In the genomic region with DNA sequence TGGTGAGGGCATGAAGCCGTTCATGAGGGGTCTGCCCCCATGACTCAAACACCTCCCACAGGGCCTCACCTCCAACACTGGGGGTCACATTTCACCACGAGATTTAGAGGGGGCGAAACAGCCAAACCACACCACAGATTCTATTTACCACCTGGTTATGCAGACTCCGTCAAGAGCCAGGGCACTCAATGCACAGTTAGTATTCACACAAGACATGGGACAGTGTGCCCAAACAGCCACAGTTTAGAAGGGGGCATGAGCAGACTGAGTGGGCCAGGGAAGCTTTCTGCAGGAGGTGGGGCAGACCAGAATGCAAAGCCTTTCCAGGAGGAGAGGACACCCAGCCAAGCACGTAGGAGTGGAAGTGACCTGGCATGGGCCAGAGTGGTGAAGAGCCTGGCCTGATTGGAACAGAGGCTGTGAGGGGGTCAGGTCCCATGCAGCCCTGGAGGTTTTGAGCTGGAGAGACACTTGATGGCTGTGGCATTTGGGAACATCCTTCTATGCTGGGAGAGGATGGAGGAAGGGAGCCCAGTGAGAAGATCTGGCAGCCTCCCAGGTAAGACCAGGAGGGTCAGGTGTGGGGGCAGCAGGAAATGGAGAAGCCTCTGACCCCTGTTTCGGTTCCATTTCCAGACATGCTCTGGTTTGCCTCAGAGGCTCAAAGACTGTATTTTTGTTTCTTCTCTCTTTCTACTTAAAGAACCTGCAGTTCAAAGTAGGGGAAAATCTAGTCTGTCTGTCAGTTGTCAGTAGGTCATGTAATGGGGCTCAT, we compare ENCODE assay signal across 20 cellular contexts.
DNase-seq lines count a peak whose midpoint lies in the region; ATAC-seq, FAIRE-seq and TF ChIP-seq lines count a peak whose summit lies in the region.
"Had no signal": no experiment of that assay in that cellular context is flagged by ENCODE, and none has a peak within 500 bp of the region (broad histone marks: within the 10 kb centered on the region; RNA-seq: fewer than 3 reads in every experiment).

No MANE protein-coding gene starts in this region.

- H3K56ac ChIP-seq in H1 (replicated peaks; ENCODE audit: insufficient read length, low read depth, low read length) = no peak overlapping the region

- H3K9me3 ChIP-seq in H1 (ENCODE audit: insufficient read depth in 2 of 2, low read depth in 1 of 2, low read length in 1 of 2) = no peaks in the 10 kb centered on the region
- H3K9me3 ChIP-seq in sigmoid colon = no peaks in the 10 kb centered on the region
- H3K9me3 ChIP-seq: SJSA1 had no signal

- no peaks in the 10 kb centered on the region for H3K27me3 ChIP-seq in H1 (replicated peaks in 1 of 4; ENCODE audit: control insufficient read depth in 3 of 4, extremely low read depth in 1 of 4, insufficient read depth in 3 of 4, low read length in 3 of 4)
- no peaks in the 10 kb centered on the region for H3K27me3 ChIP-seq in sigmoid colon
- H3K27me3 ChIP-seq: SJSA1 had no signal

- no peak overlapping the region for H2AFZ ChIP-seq in H1 (ENCODE audit: low read length)
- H2AFZ ChIP-seq: PC-9 had no signal

- TF ChIP-seq EP300 in H1 (IDR thresholded peaks at IDR 0.05; ENCODE audit: borderline replicate concordance in 1 of 2, low read depth in 2 of 2, low read length in 2 of 2) = no peak
- no peak for TF ChIP-seq EP300 in sigmoid colon (IDR thresholded peaks at IDR 0.05)

- H3K4ac ChIP-seq in H1 (replicated peaks; ENCODE audit: insufficient read length, low read depth, low read length) = no peak overlapping the region

- no peaks in the 10 kb centered on the region for H3K79me1 ChIP-seq in H1 (ENCODE audit: low read depth, low read length)

- no peak overlapping the region for H3K4me2 ChIP-seq in H1 (ENCODE audit: insufficient read depth in 1 of 2, low read depth in 2 of 2, low read length in 2 of 2)
- H3K4me2 ChIP-seq: PC-9 had no signal

- peak overlapping the region; percentile 53; the same call in 1 of the 2 replicates for H2AK5ac ChIP-seq in H1 (ENCODE audit: low read depth, low read length)

- no peaks in the 10 kb centered on the region for H3K79me2 ChIP-seq in H1 (ENCODE audit: control insufficient read depth in 1 of 2, insufficient read depth in 2 of 2, low read length in 2 of 2)

- intact Hi-C loops in sigmoid colon (cut with DNase I) = no loop called here

- H2BK15ac ChIP-seq in H1 (ENCODE audit: low read length) = no peak overlapping the region

- TF ChIP-seq CTCF in H1 (IDR thresholded peaks at IDR 0.05; ENCODE audit: control extremely low read depth in 1 of 3, insufficient read depth in 1 of 3, low read depth in 1 of 3, low read length in 3 of 3) (no peak), sigmoid colon (IDR thresholded peaks at IDR 0.05) (no peak), D721Med (IDR thresholded peaks at IDR 0.05; ENCODE audit: insufficient read depth, missing control alignments) (no peak)

- no peak overlapping the region for H3K14ac ChIP-seq in H1 (ENCODE audit: insufficient read length)

- H3K18ac ChIP-seq in H1 (ENCODE audit: extremely low read depth, low read length) = no peak overlapping the region; the same call in 1 of the 2 replicates

- H4K8ac ChIP-seq in H1 (ENCODE audit: extremely low read depth, insufficient read depth, low read length) = peak overlapping the region; percentile 28; the same call in 1 of the 2 replicates

- no peak for TF ChIP-seq RAD21 in H1 (IDR thresholded peaks at IDR 0.05 in 1 of 2, conservative IDR thresholded peaks at IDR 0.05 in 1 of 2; ENCODE audit: low read depth in 2 of 2, low read length in 2 of 2)

- no peak overlapping the region for H3K23ac ChIP-seq in H1 (ENCODE audit: insufficient read length)

- FAIRE-seq in H1 (lab: Jason Lieb, UNC) (no peak), D721Med (lab: Jason Lieb, UNC) (no peak)
- FAIRE-seq: K562 had no signal

- H3K23me2 ChIP-seq in H1 (ENCODE audit: low read depth, low read length) = no peaks in the 10 kb centered on the region

- no peak overlapping the region for H3K4me3 ChIP-seq in H1 (ENCODE audit: extremely low read depth in 1 of 4, insufficient read depth in 2 of 4, low read depth in 3 of 4, low read length in 4 of 4)
- no peak overlapping the region for H3K4me3 ChIP-seq in sigmoid colon
- H3K4me3 ChIP-seq: K562, PC-9, SJSA1 had no signal

- CTCF ChIA-PET in H1 (lab: Charles Lee; ENCODE audit: partially characterized antibody) = interaction anchor here (1.1 kb wide), 1 partner anchor 172 kb away, joined by 3 read pairs; no protein-coding TSS in a partner anchor

- H2BK20ac ChIP-seq in H1 (ENCODE audit: low read length) = no peak overlapping the region

- H4K91ac ChIP-seq in H1 (replicated peaks; ENCODE audit: insufficient read length, low read length) = no peak overlapping the region

- no peaks in the 10 kb centered on the region for H4K20me1 ChIP-seq in H1 (replicated peaks in 1 of 2; ENCODE audit: control insufficient read depth in 1 of 2, insufficient read depth in 2 of 2, low read length in 2 of 2)

- 90% methylated on average over 6 of the region's 6 CpGs; no CpG with 5 or more reads in 1 of the 2 experiments for WGBS in H1 (ENCODE audit: extremely low coverage in 1 of 2, insufficient coverage in 1 of 2, insufficient read length in 1 of 2, insufficient replicate concordance in 2 of 2, low coverage in 1 of 2, low lambda C conversion rate in 2 of 2, missing lambda C conversion rate in 1 of 2), 2 experiments
- 70 to 83% methylated on average over 6 of the region's 6 CpGs for WGBS in sigmoid colon, 2 donors

- H3K9ac ChIP-seq in H1 (replicated peaks in 1 of 4; ENCODE audit: extremely low read depth in 1 of 4, low read depth in 3 of 4, low read length in 3 of 4) = no peak overlapping the region

- H3K4me1 ChIP-seq in H1 (replicated peaks in 1 of 4; ENCODE audit: control insufficient read depth in 3 of 4, insufficient read depth in 4 of 4, low read length in 3 of 4) = no peaks in the 10 kb centered on the region
- peaks cover 0 to 26% (median 2%) of the 10 kb centered on the region in 4 donors for H3K4me1 ChIP-seq in sigmoid colon
- H3K4me1 ChIP-seq: SJSA1 had no signal

- H2BK12ac ChIP-seq in H1 (ENCODE audit: low read depth, low read length) = no peak overlapping the region

- POLR2A ChIA-PET in H1 (lab: Charles Lee; ENCODE audit: partially characterized antibody) = no interaction called here

- TF ChIP-seq POLR2A in H1 (IDR thresholded peaks at IDR 0.05; ENCODE audit: control extremely low read depth in 1 of 2, low read depth in 2 of 2, low read length in 2 of 2) (no peak), sigmoid colon (IDR thresholded peaks at IDR 0.05) (no peak)

- no peaks in the 10 kb centered on the region for H3K36me3 ChIP-seq in H1 (ENCODE audit: control insufficient read depth in 2 of 4, insufficient read depth in 4 of 4, low read length in 3 of 4)
- H3K36me3 ChIP-seq in sigmoid colon = no peaks in the 10 kb centered on the region
- H3K36me3 ChIP-seq: SJSA1 had no signal

- no peak overlapping the region; the same call in 1 of the 2 replicates for H2BK5ac ChIP-seq in H1 (ENCODE audit: low read depth, low read length)

- no peak overlapping the region for H2BK120ac ChIP-seq in H1 (replicated peaks; ENCODE audit: low read depth, low read length)

- DNase-seq in RPMI8226 (peak; percentile 61), H1 (ENCODE audit: low read depth in 1 of 2, low spot score in 2 of 2) (no peak), sigmoid colon (peak; percentile 42), D721Med (ENCODE audit: insufficient read length, low spot score) (no peak), NCI-H524 treated with DMSO at 0.1 percent for 48 hours (lab: John Stamatoyannopoulos, UW) (no peak)
- no peak for DNase-seq in effector CD8-positive, alpha-beta T cell (lab: John Stamatoyannopoulos, UW)
- DNase-seq: ACHN, C1 segment of cervical spinal cord, DND-41, H7, NCI-H1105 treated with DMSO at 0.1 percent for 48 hours, NCI-H1694, NCI-H2081 treated with DMSO at 0.1 percent for 48 hours, NCI-H510A, NCI-H774, T-helper 17 cell had no signal

- H3K27ac ChIP-seq in H1 (ENCODE audit: low read depth, low read length) = no peak overlapping the region
- no peak overlapping the region for H3K27ac ChIP-seq in sigmoid colon
- H3K27ac ChIP-seq: PC-9, SJSA1 had no signal

- no peak overlapping the region for H4K5ac ChIP-seq in H1 (ENCODE audit: insufficient read length, low read depth, low read length)

- peak; percentile 56 for ATAC-seq in GM21526 (IDR thresholded peaks at IDR 0.05; ENCODE audit: low FRiP score, unreplicated experiment)
- ATAC-seq: K562, T-helper 17 cell had no signal

TF ChIP-seq in H1, 55 proteins besides CTCF, POLR2A, EP300 and RAD21:
- TF ChIP-seq, protein P1, sequence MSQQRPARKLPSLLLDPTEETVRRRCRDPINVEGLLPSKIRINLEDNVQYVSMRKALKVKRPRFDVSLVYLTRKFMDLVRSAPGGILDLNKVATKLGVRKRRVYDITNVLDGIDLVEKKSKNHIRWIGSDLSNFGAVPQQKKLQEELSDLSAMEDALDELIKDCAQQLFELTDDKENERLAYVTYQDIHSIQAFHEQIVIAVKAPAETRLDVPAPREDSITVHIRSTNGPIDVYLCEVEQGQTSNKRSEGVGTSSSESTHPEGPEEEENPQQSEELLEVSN (IDR thresholded peaks at IDR 0.05) = no peak
- TF ChIP-seq, protein P2, sequence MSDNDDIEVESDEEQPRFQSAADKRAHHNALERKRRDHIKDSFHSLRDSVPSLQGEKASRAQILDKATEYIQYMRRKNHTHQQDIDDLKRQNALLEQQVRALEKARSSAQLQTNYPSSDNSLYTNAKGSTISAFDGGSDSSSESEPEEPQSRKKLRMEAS (IDR thresholded peaks at IDR 0.05) = no peak
- TF ChIP-seq CTBP2 (IDR thresholded peaks at IDR 0.05; ENCODE audit: borderline replicate concordance, insufficient read depth, insufficient read length, low read length) (no peak), NRF1 (IDR thresholded peaks at IDR 0.05; ENCODE audit: low read depth, low read length) (no peak), TEAD4 (IDR thresholded peaks at IDR 0.05; ENCODE audit: low read depth, low read length) (no peak), POLR2AphosphoS5 (IDR thresholded peaks at IDR 0.05; ENCODE audit: low read depth, low read length) (no peak), CBX8 (IDR thresholded peaks at IDR 0.05; ENCODE audit: borderline replicate concordance, low read depth, low read length) (no peak), HDAC6 (IDR thresholded peaks at IDR 0.05; ENCODE audit: low read depth, low read length) (no peak), ZNF274 (IDR thresholded peaks at IDR 0.05; ENCODE audit: borderline replicate concordance, extremely low read depth, low read length) (no peak), CEBPB (IDR thresholded peaks at IDR 0.05; ENCODE audit: low read depth, low read length) (no peak), CHD2 (IDR thresholded peaks at IDR 0.05; ENCODE audit: low read length) (no peak), SRF (IDR thresholded peaks at IDR 0.05; ENCODE audit: low read depth, low read length) (no peak), RFX5 (IDR thresholded peaks at IDR 0.05; ENCODE audit: borderline replicate concordance, low read depth, low read length) (no peak), BACH1 (IDR thresholded peaks at IDR 0.05; ENCODE audit: low read length) (no peak)

Comparison
In these comparisons a context has a peak if more than half of its experiments do, and no peak if none do; other contexts are left out.
1. DNase-seq: peak in RPMI8226 (single experiment) and sigmoid colon (single experiment); none in H1 (0 of 2), effector CD8-positive, alpha-beta T cell (single experiment), D721Med (single experiment) and NCI-H524 treated with DMSO at 0.1 percent for 48 hours (single experiment).